Comparison of ENCODE assay signal across 18 cellular contexts in genomic region chr11:3119141-3119821, GRCh38.
"Had no signal": no experiment of that assay in that cellular context is flagged by ENCODE, and none has a peak within 500 bp of the region (broad histone marks: within the 10 kb centered on the region; RNA-seq: fewer than 3 reads in every experiment).

No MANE protein-coding gene starts in this region.

- H3K9me3 Mint-ChIP-seq: memory B cell had no signal

- H3K4me3 Mint-ChIP-seq: activated CD4-positive, alpha-beta memory T cell treated with anti-CD3 and anti-CD28 coated beads, Interleukin-2, amount 10 ng/mL, durations not matched to agents 7 days and 5 days; activated CD4-positive, alpha-beta T cell treated with anti-CD3 and anti-CD28 coated beads for 36 hours; activated naive CD4-positive, alpha-beta T cell treated with anti-CD3 and anti-CD28 coated beads for 36 hours; activated T-helper 1 cell treated with anti-CD3 and anti-CD28 coated beads, Interleukin-12 subunit alpha, Interleukin-12 subunit beta, Interleukin-2, Interleukin-4 antibody, amounts not matched to agents 30 ng/mL and 10 ng/mL and 1 ng/mL, durations not matched to agents 14 hours and 24 hours and 36 hours; memory B cell; nephron progenitor cell; T-helper 2 cell treated with Interferon-gamma antibody and Interleukin-4, amounts not matched to agents 5 μg/mL and 100 μg/mL, for 36 hours had no signal

- DNase-seq: activated CD4-positive, alpha-beta memory T cell treated with anti-CD3 and anti-CD28 coated beads, Interleukin-2, amount 10 ng/mL, durations not matched to agents 7 days and 5 days; activated CD8-positive, alpha-beta memory T cell treated with anti-CD3 and anti-CD28 coated beads, Interleukin-2, amount 50 U/mL, for 4 hours; activated naive CD4-positive, alpha-beta T cell treated with anti-CD3 and anti-CD28 coated beads for 36 hours; central memory CD4-positive, alpha-beta T cell; effector memory CD4-positive, alpha-beta T cell; hippocampal formation; nephron progenitor cell; stimulated activated naive CD4-positive, alpha-beta T cell treated with Interleukin-2 at 50 U/mL for 16 hours; SW 1271 had no signal

- H3K4me3 ChIP-seq: adrenal gland, gastroesophageal sphincter, SJSA1, skin epidermis had no signal

- H3K27ac Mint-ChIP-seq: activated CD4-positive, alpha-beta memory T cell treated with anti-CD3 and anti-CD28 coated beads, Interleukin-2, amount 10 ng/mL, durations not matched to agents 7 days and 5 days; activated CD4-positive, alpha-beta T cell treated with anti-CD3 and anti-CD28 coated beads for 36 hours; activated naive CD4-positive, alpha-beta T cell treated with anti-CD3 and anti-CD28 coated beads for 36 hours; activated T-helper 1 cell treated with anti-CD3 and anti-CD28 coated beads, Interleukin-12 subunit alpha, Interleukin-12 subunit beta, Interleukin-2, Interleukin-4 antibody, amounts not matched to agents 30 ng/mL and 10 ng/mL and 1 ng/mL, durations not matched to agents 14 hours and 24 hours and 36 hours; memory B cell; nephron progenitor cell; T-helper 2 cell treated with Interferon-gamma antibody and Interleukin-4, amounts not matched to agents 5 μg/mL and 100 μg/mL, for 36 hours had no signal

- ATAC-seq: activated CD4-positive, alpha-beta T cell treated with anti-CD3 and anti-CD28 coated beads for 36 hours; gastroesophageal sphincter had no signal

- H3K27ac ChIP-seq: adrenal gland, epithelial cell of prostate, gastroesophageal sphincter, SJSA1, skin epidermis had no signal

- H3K9me3 ChIP-seq: adrenal gland, gastroesophageal sphincter had no signal

- H3K4me1 Mint-ChIP-seq: activated CD4-positive, alpha-beta memory T cell treated with anti-CD3 and anti-CD28 coated beads, Interleukin-2, amount 10 ng/mL, durations not matched to agents 7 days and 5 days; activated CD4-positive, alpha-beta T cell treated with anti-CD3 and anti-CD28 coated beads for 36 hours; memory B cell; nephron progenitor cell had no signal

- H3K27me3 Mint-ChIP-seq: activated CD4-positive, alpha-beta T cell treated with anti-CD3 and anti-CD28 coated beads for 36 hours had no signal

- H3K27me3 ChIP-seq: adrenal gland, gastroesophageal sphincter, SJSA1 had no signal
